ENCODE assay signal across 6 cellular contexts in the genomic region with DNA sequence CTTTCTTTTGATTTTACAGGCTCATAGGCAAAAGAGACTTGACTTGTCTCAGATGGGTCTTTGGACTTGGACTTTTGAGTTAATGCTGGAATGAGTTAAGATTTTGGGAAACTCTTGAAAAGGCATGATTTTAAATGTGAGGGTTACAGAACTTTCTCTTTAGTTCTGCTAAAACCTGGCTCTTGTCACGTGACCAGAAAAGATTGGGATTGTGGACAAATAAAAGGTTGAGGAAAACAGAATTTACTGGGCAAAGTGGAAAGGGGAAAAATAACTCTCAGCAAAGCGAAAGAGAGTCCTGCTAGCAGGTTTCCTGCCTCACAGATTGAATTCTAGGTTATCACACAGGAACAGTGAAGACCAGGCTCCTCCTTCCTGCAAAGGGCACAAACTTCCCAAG.
"Had no signal": no experiment of that assay in that cellular context is flagged by ENCODE, and none has a peak within 500 bp of the region (broad histone marks: within the 10 kb centered on the region; RNA-seq: fewer than 3 reads in every experiment).

No MANE protein-coding gene starts in this region.

- H3K9ac ChIP-seq: KMS-11 had no signal

- H3K4me2 ChIP-seq: KMS-11 had no signal

- FAIRE-seq: HTR-8/SVneo had no signal

- H3K27ac ChIP-seq: HL-60, KMS-11 had no signal

- DNase-seq: IMR-90, KBM-7, KG1 had no signal
